29 cellular contexts compared by ENCODE assay signal in genomic region chr15:98565566-98565965, GRCh38.
"Had no signal": no experiment of that assay in that cellular context is flagged by ENCODE, and none has a peak within 500 bp of the region (broad histone marks: within the 10 kb centered on the region; RNA-seq: fewer than 3 reads in every experiment).

No MANE protein-coding gene starts in this region.

- H3K27me3 Mint-ChIP-seq: stimulated activated memory B cell treated with anti-CD40 and anti-IgM and Interleukin-4, amounts not matched to agents 10 μg/mL and 1 μg/mL and 100 μg/mL, for 72 hours had no signal

- H3K9me3 ChIP-seq: left ventricle myocardium inferior, prostate gland, sigmoid colon, tibial nerve, upper lobe of left lung, vagina had no signal

- H3K27ac ChIP-seq: heart right ventricle, hepatocyte, left ventricle myocardium inferior, neural progenitor cell, parathyroid adenoma, prostate gland, sigmoid colon, tibial nerve, upper lobe of left lung, vagina had no signal

- H3K4me2 ChIP-seq: hepatocyte, neural progenitor cell had no signal

- H3K4me3 Mint-ChIP-seq: mesothelial cell of epicardium; naive B cell; natural killer cell; nephron progenitor cell; neural progenitor cell; stimulated activated memory B cell treated with anti-CD40 and anti-IgM and Interleukin-4, amounts not matched to agents 10 μg/mL and 1 μg/mL and 100 μg/mL, for 72 hours; stimulated activated naive CD8-positive, alpha-beta T cell treated with anti-CD3 and anti-CD28 coated beads, Interleukin-15, amount 100 ng/mL, for 72 hours had no signal

- H3K27ac Mint-ChIP-seq: mesothelial cell of epicardium; naive B cell; natural killer cell; nephron progenitor cell; neural progenitor cell; stimulated activated memory B cell treated with anti-CD40 and anti-IgM and Interleukin-4, amounts not matched to agents 10 μg/mL and 1 μg/mL and 100 μg/mL, for 72 hours; stimulated activated naive CD8-positive, alpha-beta T cell treated with anti-CD3 and anti-CD28 coated beads, Interleukin-15, amount 100 ng/mL, for 72 hours had no signal

- ATAC-seq: heart right ventricle; left colon; natural killer cell; right cardiac atrium; stimulated activated memory B cell treated with anti-CD40 and anti-IgM and Interleukin-4, amounts not matched to agents 10 μg/mL and 1 μg/mL and 100 μg/mL, for 72 hours; stimulated activated naive CD8-positive, alpha-beta T cell treated with anti-CD3 and anti-CD28 coated beads, Interleukin-15, amount 100 ng/mL, for 72 hours had no signal

- H3K36me3 Mint-ChIP-seq: mesothelial cell of epicardium; naive B cell; natural killer cell; neural progenitor cell; stimulated activated memory B cell treated with anti-CD40 and anti-IgM and Interleukin-4, amounts not matched to agents 10 μg/mL and 1 μg/mL and 100 μg/mL, for 72 hours had no signal

- H3K4me3 ChIP-seq: heart right ventricle, hepatocyte, left ventricle myocardium inferior, lung, neural progenitor cell, prostate gland, sigmoid colon, tibial nerve, upper lobe of left lung, vagina had no signal

- H3K9ac ChIP-seq: neural progenitor cell, parathyroid adenoma had no signal

- H2AFZ ChIP-seq: hepatocyte, neural progenitor cell, parathyroid adenoma had no signal

- H3K27me3 ChIP-seq: neural progenitor cell, sigmoid colon, tibial nerve, upper lobe of left lung, vagina had no signal

- H3K9me3 Mint-ChIP-seq: naive B cell; natural killer cell; nephron progenitor cell; stimulated activated memory B cell treated with anti-CD40 and anti-IgM and Interleukin-4, amounts not matched to agents 10 μg/mL and 1 μg/mL and 100 μg/mL, for 72 hours; stimulated activated naive CD8-positive, alpha-beta T cell treated with anti-CD3 and anti-CD28 coated beads, Interleukin-15, amount 100 ng/mL, for 72 hours had no signal

- H3K79me2 ChIP-seq: hepatocyte, parathyroid adenoma had no signal

- DNase-seq: heart right ventricle; kidney; left colon; left ventricle myocardium inferior; mesendoderm; naive B cell; natural killer cell; nephron progenitor cell; retina; right cardiac atrium; sigmoid colon; small intestine; stimulated activated CD4-positive, alpha-beta T cell treated with anti-CD3 and anti-CD28 coated beads, Interleukin-1b, Interleukin-23, amount 100 ng/mL, for 48 hours; stimulated activated CD4-positive, alpha-beta T cell treated with anti-CD3 and anti-CD28 coated beads, Interleukin-2, amount 100 ng/mL, for 48 hours; stimulated activated CD4-positive, alpha-beta T cell treated with anti-CD3 and anti-CD28 coated beads, Interleukin-4, amount 100 ng/mL, for 4 hours; stimulated activated CD8-positive, alpha-beta memory T cell treated with anti-CD3 and anti-CD28 coated beads, Interleukin-4, amount 100 ng/mL, for 48 hours; stimulated activated naive CD4-positive, alpha-beta T cell treated with Interleukin-2 at 50 U/mL for 16 hours; stimulated activated naive CD8-positive, alpha-beta T cell treated with anti-CD3 and anti-CD28 coated beads, Interleukin-15, amount 100 ng/mL, for 72 hours; substantia nigra; upper lobe of left lung had no signal

- H3K4me1 ChIP-seq: heart right ventricle, left ventricle myocardium inferior, neural progenitor cell, parathyroid adenoma, prostate gland, tibial nerve, upper lobe of left lung had no signal

- H3K36me3 ChIP-seq: heart right ventricle, left ventricle myocardium inferior, neural progenitor cell, prostate gland, sigmoid colon, tibial nerve, upper lobe of left lung, vagina had no signal

- H3K4me1 Mint-ChIP-seq: mesothelial cell of epicardium; naive B cell; natural killer cell; neural progenitor cell; stimulated activated memory B cell treated with anti-CD40 and anti-IgM and Interleukin-4, amounts not matched to agents 10 μg/mL and 1 μg/mL and 100 μg/mL, for 72 hours; stimulated activated naive CD8-positive, alpha-beta T cell treated with anti-CD3 and anti-CD28 coated beads, Interleukin-15, amount 100 ng/mL, for 72 hours had no signal
